17 cellular contexts compared by ENCODE assay signal in the genomic region with DNA sequence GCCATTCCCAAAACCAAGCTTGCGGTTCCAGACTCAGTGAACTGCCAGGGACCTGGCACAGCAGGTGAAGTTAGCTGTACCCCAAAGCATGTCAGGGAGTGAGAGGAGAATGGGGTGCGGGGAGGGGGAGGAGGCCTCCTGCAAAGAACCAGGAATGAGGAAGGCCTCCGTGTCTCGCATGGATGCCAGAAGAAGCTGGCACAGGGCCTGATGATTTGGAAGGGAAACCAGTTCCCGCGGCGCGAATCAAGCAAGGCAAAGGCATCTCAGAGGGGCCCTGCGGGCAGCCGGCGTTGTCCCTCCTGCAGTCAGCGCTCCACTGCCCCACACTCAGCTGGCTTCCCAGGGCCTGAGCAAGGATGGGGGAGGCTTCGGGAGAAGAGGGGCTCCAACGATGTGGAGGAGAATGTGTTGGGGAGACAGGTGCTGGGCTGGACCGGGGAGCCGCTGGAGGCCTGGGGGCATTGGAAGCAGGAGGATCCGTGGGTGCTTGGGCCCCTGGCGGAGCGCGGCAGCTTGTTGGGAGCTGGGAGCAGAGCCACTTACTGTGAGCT. TPM values are rescaled to one million over a fixed set of nuclear protein-coding genes. Genes with fewer than 3 reads are reported as not detected.
A peak's percentile ranks its signal among the peaks of the same experiment; 100 is the strongest.
DNase-seq lines count a peak whose midpoint lies in the region; ATAC-seq, FAIRE-seq and TF ChIP-seq lines count a peak whose summit lies in the region.
"Had no signal": no experiment of that assay in that cellular context is flagged by ENCODE, and none has a peak within 500 bp of the region (broad histone marks: within the 10 kb centered on the region; RNA-seq: fewer than 3 reads in every experiment).

No MANE protein-coding gene starts in this region.

- TF ChIP-seq POLR2A in breast epithelium (IDR thresholded peaks at IDR 0.05), result no peak
- TF ChIP-seq POLR2A in body of pancreas (IDR thresholded peaks at IDR 0.05), result no peak

- H3K9me3 ChIP-seq in breast epithelium (no peaks in the 10 kb centered on the region), body of pancreas (no peaks in the 10 kb centered on the region), pancreas (no peaks in the 10 kb centered on the region)
- H3K9me3 ChIP-seq: Caco-2 had no signal

- FAIRE-seq in pancreas (lab: Jason Lieb, UNC), result no peak
- FAIRE-seq: GM12878, GM18507 had no signal

- no TSS peak for BruUV-seq in MCF 10A (replicated peaks; lab: Mats Ljungman, UMichigan)

- no peak overlapping the region for H3K4me3 Mint-ChIP-seq in MCF 10A (ENCODE audit: unreplicated experiment)
- H3K4me3 Mint-ChIP-seq: B cell; CD14-positive monocyte; CD8-positive, alpha-beta T cell; HFFc6 had no signal

- TF ChIP-seq CTCF in breast epithelium (IDR thresholded peaks at IDR 0.05) (no peak), MCF 10A (IDR thresholded peaks at IDR 0.05; ENCODE audit: unreplicated experiment) (no peak), body of pancreas (IDR thresholded peaks at IDR 0.05) (no peak), pancreas (IDR thresholded peaks at IDR 0.05) (no peak)

- H3K27ac ChIP-seq in breast epithelium, result no peak overlapping the region
- H3K27ac ChIP-seq in body of pancreas, result no peak overlapping the region
- no peak overlapping the region for H3K27ac ChIP-seq in pancreas

- no peaks in the 10 kb centered on the region for H3K4me1 ChIP-seq in breast epithelium
- peaks cover 13% of the 10 kb centered on the region for H3K4me1 ChIP-seq in body of pancreas
- no peaks in the 10 kb centered on the region for H3K4me1 ChIP-seq in pancreas

- 60 to 66% methylated on average over 16 to 20 of the region's 20 CpGs for WGBS in body of pancreas, 2 donors
- WGBS in pancreas, 2 donors, result 60 to 62% methylated on average over 20 of the region's 20 CpGs

- H3K27me3 ChIP-seq in breast epithelium, result peaks cover 0 to 48% of the 10 kb centered on the region in 2 donors
- no peaks in the 10 kb centered on the region for H3K27me3 ChIP-seq in body of pancreas
- H3K27me3 ChIP-seq in pancreas, result no peaks in the 10 kb centered on the region

- peak; percentile 48 for ATAC-seq in body of pancreas
- peak in 1 of 4 donors; percentile 24 for ATAC-seq in pancreas
- ATAC-seq in stimulated activated naive CD8-positive, alpha-beta T cell treated with anti-CD3 and anti-CD28 coated beads, Interleukin-15, Interleukin-2, amounts not matched to agents 100 U/mL and 50 U/mL, for 24 hours, result no peak
- ATAC-seq: CD8-positive, alpha-beta T cell; GM12878 had no signal

- POLR2A ChIA-PET in MCF 10A (lab: Yijun Ruan, JAX), result interaction anchor here (0.6 kb wide), 1 partner anchor 1424 kb away, joined by 3 read pairs; no protein-coding TSS in a partner anchor

- DNase-seq in breast epithelium (ENCODE audit: low spot score in 2 of 2), result no peak
- no peak for DNase-seq in MCF 10A (ENCODE audit: unreplicated experiment)
- DNase-seq in G401 (ENCODE audit: low spot score), result peak; percentile 14
- peak; percentile 17 to 61 (median 28) for DNase-seq in body of pancreas
- peak in 4 of 6 donors; percentile 30 to 65 (median 44) for DNase-seq in pancreas
- no peak for DNase-seq in activated effector memory CD4-positive, alpha-beta T cell treated with Interleukin-2 at 50 U/mL for 16 hours
- no peak for DNase-seq in stimulated activated naive CD8-positive, alpha-beta T cell treated with anti-CD3 and anti-CD28 coated beads, Interleukin-15, Interleukin-2, amounts not matched to agents 100 U/mL and 50 U/mL, for 24 hours
- DNase-seq in AG20443 (ENCODE audit: low spot score), result no peak
- DNase-seq: 8988T; Caco-2; CD8-positive, alpha-beta T cell; HCEC 1CT; HFFc6 had no signal

- no peaks in the 10 kb centered on the region for H3K9me3 Mint-ChIP-seq in MCF 10A (ENCODE audit: unreplicated experiment)
- H3K9me3 Mint-ChIP-seq: CD8-positive, alpha-beta T cell; HFFc6 had no signal

- CTCF ChIA-PET in MCF 10A (lab: Yijun Ruan, JAX), result no interaction called here

- in situ Hi-C loops in G401 (cut with HindIII; ENCODE audit: low sequenced_read_pairs), result no loop called here

- H3K36me3 ChIP-seq in breast epithelium, result no peaks in the 10 kb centered on the region
- H3K36me3 ChIP-seq in body of pancreas (replicated peaks in 1 of 2; ENCODE audit: insufficient read depth in 1 of 2, low read depth in 2 of 2), result no peaks in the 10 kb centered on the region
- no peaks in the 10 kb centered on the region for H3K36me3 ChIP-seq in pancreas

- no peaks in the 10 kb centered on the region for H3K36me3 Mint-ChIP-seq in MCF 10A (ENCODE audit: insufficient read depth, unreplicated experiment)
- H3K36me3 Mint-ChIP-seq: CD14-positive monocyte; CD8-positive, alpha-beta T cell had no signal

- peaks cover 42% of the 10 kb centered on the region for H3K27me3 Mint-ChIP-seq in MCF 10A (ENCODE audit: insufficient read depth, unreplicated experiment)

- intact Hi-C loops in breast epithelium (cut with DNase I; ENCODE audit: low total_unique reads) (no loop called here), MCF 10A (cut with micrococcal nuclease) (no loop called here), body of pancreas (cut with DNase I) (no loop called here), pancreas (cut with DNase I) (no loop called here)

- peak overlapping the region in 2 of 3 donors; percentile 18 to 22 for H3K4me3 ChIP-seq in breast epithelium
- H3K4me3 ChIP-seq in body of pancreas, result no peak overlapping the region
- H3K4me3 ChIP-seq in pancreas, result no peak overlapping the region
- H3K4me3 ChIP-seq: GM12878 had no signal

- H3K27ac Mint-ChIP-seq in MCF 10A (ENCODE audit: low read depth, unreplicated experiment), result no peak overlapping the region
- H3K27ac Mint-ChIP-seq: B cell; CD8-positive, alpha-beta T cell; HFFc6 had no signal

- no peaks in the 10 kb centered on the region for H3K4me1 Mint-ChIP-seq in MCF 10A (ENCODE audit: insufficient read depth, unreplicated experiment)
- H3K4me1 Mint-ChIP-seq: B cell had no signal

RNA-seq across cellular contexts. Expression of a gene that starts 14.5 kb away (rescaled TPM):
- total RNA-seq in breast epithelium (1 to 10 TPM; 1.1 to 5.6 (median 2.3) TPM), MCF 10A (2022) (0.93 and 1.0 TPM in 2 replicates), body of pancreas (1 to 10 TPM; 2.0 to 4.7 TPM), pancreas (1 to 10 TPM in 3 of 6 donors, under 1 TPM in 3; 0.60 to 1.2 (median 0.86) TPM)
- total RNA-seq in G401 (2014; rRNA removed; shearing (Covaris generic)), result 3.6 and 5.1 TPM in 2 replicates
- polyA plus RNA-seq in pancreas, result 1 to 10 TPM in 1 of 2 donors, under 1 TPM in 1; 0.84 to 1.9 TPM

Comparison
In these comparisons a context has a peak if more than half of its experiments do, and no peak if none do; other contexts are left out.
1. DNase-seq: peak in G401 (single experiment), body of pancreas (4 of 4) and pancreas (4 of 6); none in breast epithelium (0 of 2), MCF 10A (single experiment), activated effector memory CD4-positive, alpha-beta T cell treated with Interleukin-2 at 50 U/mL for 16 hours (single experiment), stimulated activated naive CD8-positive, alpha-beta T cell treated with anti-CD3 and anti-CD28 coated beads, Interleukin-15, Interleukin-2, amounts not matched to agents 100 U/mL and 50 U/mL, for 24 hours (single experiment) and AG20443 (single experiment).
2. H3K4me3 ChIP-seq: peak in breast epithelium (2 of 3); none in body of pancreas (0 of 2) and pancreas (0 of 4).